In genomic region chr1:246689409-246689997, GRCh38 we compare ENCODE assay signal across 8 cellular contexts. TPM values are rescaled to one million over a fixed set of nuclear protein-coding genes. Genes with fewer than 3 reads are reported as not detected.
DNase-seq lines count a peak whose midpoint lies in the region; ATAC-seq, FAIRE-seq and TF ChIP-seq lines count a peak whose summit lies in the region.

No MANE protein-coding gene starts in this region.

- no peak for FAIRE-seq in A549 (lab: Jason Lieb, UNC)

- TF ChIP-seq CTCF in A549 (IDR thresholded peaks at IDR 0.05) (peak; percentile 87), GM13976 (IDR thresholded peaks at IDR 0.05; ENCODE audit: borderline replicate concordance, control extremely low read depth, extremely low read depth, insufficient read depth, missing control alignments) (peak; percentile 84), brain microvascular endothelial cell (IDR thresholded peaks at IDR 0.05; ENCODE audit: low read depth, low read length, missing control alignments) (peak; percentile 88), spleen (IDR thresholded peaks at IDR 0.05 in 8 of 11, conservative IDR thresholded peaks at IDR 0.05 in 3 of 11) (peak; percentile 29 to 74 (median 60))

- 2% methylated on average over 15 of the region's 16 CpGs for WGBS in A549 (ENCODE audit: missing lambda C conversion rate)
- 15 to 21% (median 18%) methylated on average over 16 of the region's 16 CpGs for WGBS in spleen, 5 donors

- POLR2A ChIA-PET in A549 (lab: Yijun Ruan, JAX) = no interaction called here

- no peak for TF ChIP-seq EP300 in A549 (IDR thresholded peaks at IDR 0.05)

- H3K27ac ChIP-seq in A549 (peak overlapping the region; percentile 51 to 70; a peak in 5 of 6 replicates), brain microvascular endothelial cell (no peak overlapping the region), spleen (no peak overlapping the region)

- H3K4me3 ChIP-seq in A549 (peak overlapping the region; percentile 39), brain microvascular endothelial cell (ENCODE audit: low read depth, low read length) (peak overlapping the region; percentile 43), spleen (peak overlapping the region in 2 of 8 donors; percentile 13 to 45)

- H3K4me2 ChIP-seq in A549 = peak overlapping the region; percentile 90

- H3K4me1 ChIP-seq in A549 (no peaks in the 10 kb centered on the region), spleen (peaks cover 0 to 10% (median 6%) of the 10 kb centered on the region in 6 donors)

- H3K36me3 ChIP-seq in brain microvascular endothelial cell (replicated peaks) = no peaks in the 10 kb centered on the region
- no peaks in the 10 kb centered on the region for H3K36me3 ChIP-seq in spleen

- in situ Hi-C loops in GM13976 (cut with MboI; ENCODE audit: low sequenced_read_pairs, unreplicated experiment) (no loop called here), brain microvascular endothelial cell (cut with HindIII; ENCODE audit: low pct_ligation_motif_present, low sequenced_read_pairs) (no loop called here)

- no peak for TF ChIP-seq POLR2A in A549 (IDR thresholded peaks at IDR 0.05; ENCODE audit: low read length)
- TF ChIP-seq POLR2A in spleen (IDR thresholded peaks at IDR 0.05) = no peak

- intact Hi-C loops in spleen (cut with DNase I; ENCODE audit: low total_unique reads) = no loop called here

- CTCF ChIA-PET in A549 (lab: Yijun Ruan, JAX) = interaction anchor here (0.6 to 2.4 kb wide), 31 partner anchors 8 to 1310 kb away, joined by 3 to 17 read pairs (median 4); partner anchors contain the start of gene SCCPDH

- TF ChIP-seq RAD21 in A549 (conservative IDR thresholded peaks at IDR 0.05 in 1 of 2, IDR thresholded peaks at IDR 0.05 in 1 of 2) = peak; percentile 77 to 79

- ATAC-seq in A549 (peak; percentile 97 to 98), HG02763 (IDR thresholded peaks at IDR 0.05; ENCODE audit: unreplicated experiment) (peak; percentile 94), SK-N-SH treated with all-trans-retinoic acid at 6 μM for 48 hours (peak; percentile 98)

- DNase-seq in A549 (ENCODE audit: low read depth in 1 of 2, low spot score in 1 of 2) = peak; percentile 74 to 94
- peak; percentile 93 for DNase-seq in GM13976 (ENCODE audit: low spot score)
- peak; percentile 75 for DNase-seq in NCI-H1105 treated with DMSO at 0.1 percent for 48 hours (lab: John Stamatoyannopoulos, UW)
- DNase-seq in brain microvascular endothelial cell = peak; percentile 64
- peak; percentile 86 for DNase-seq in inferior parietal cortex (ENCODE audit: extremely low spot score)
- DNase-seq in spleen = peak; percentile 83

- H3K27me3 ChIP-seq in brain microvascular endothelial cell (replicated peaks) (no peaks in the 10 kb centered on the region), spleen (replicated peaks in 1 of 7) (peaks cover 0 to 5% (median 0%) of the 10 kb centered on the region in 7 donors)

- no peaks in the 10 kb centered on the region for H3K9me3 ChIP-seq in A549
- peaks cover 0 to 12% (median 3%) of the 10 kb centered on the region in 8 donors for H3K9me3 ChIP-seq in spleen

TF ChIP-seq in A549, 52 proteins besides CTCF, POLR2A, EP300 and RAD21:
- TF ChIP-seq TFCP2L1 (CRISPR knock-in tag; IDR thresholded peaks at IDR 0.05) = no peak
- TF ChIP-seq SMC3 (IDR thresholded peaks at IDR 0.05) = peak; percentile 70

TF ChIP-seq in SK-N-SH treated with all-trans-retinoic acid at 6 μM for 48 hours, 23 proteins besides CTCF, POLR2A, EP300 and RAD21:
- TF ChIP-seq CREB5 (CRISPR knock-in tag; IDR thresholded peaks at IDR 0.05; ENCODE audit: low read depth) (no peak), ZNF70 (CRISPR knock-in tag; IDR thresholded peaks at IDR 0.05) (no peak), BACH2 (CRISPR knock-in tag; IDR thresholded peaks at IDR 0.05; ENCODE audit: borderline replicate concordance) (no peak), ZNF565 (CRISPR knock-in tag; conservative IDR thresholded peaks at IDR 0.05; ENCODE audit: low read depth) (no peak), ARNTL (CRISPR knock-in tag; IDR thresholded peaks at IDR 0.05; ENCODE audit: borderline replicate concordance, low read depth) (no peak), TOX (CRISPR knock-in tag; IDR thresholded peaks at IDR 0.05; ENCODE audit: borderline replicate concordance) (no peak), OSR1 (CRISPR knock-in tag; IDR thresholded peaks at IDR 0.05) (no peak), TSHZ2 (CRISPR knock-in tag; IDR thresholded peaks at IDR 0.05) (no peak)

RNA-seq across cellular contexts. Expression of gene SCCPDH, which starts 34.7 kb away (rescaled TPM):
- polyA plus RNA-seq in A549 (2011; rRNA removed) (45.2 and 59.8 TPM in 2 replicates), A549 (2017; fragmentation: RNase III; extraction: RNeasy Plus Mini Kit Qiagen cat#74134 plus additional on column Dnase treatment) (49.3 to 50.0 TPM (median 49.3 TPM) in 3 replicates), spleen (10 to 100 TPM in 2 of 3 donors, 1 to 10 TPM in 1; 6.8 to 11.6 (median 10.3) TPM)
- polyA plus RNA-seq in A549 (2012; cell fraction: cytosol; rRNA removed) = 26.1 and 26.8 TPM in 2 replicates
- polyA plus RNA-seq in A549 (2012; cell fraction: nucleus; rRNA removed) = 12.6 and 15.4 TPM in 2 replicates
- polyA minus RNA-seq in A549 (2011; rRNA and poly(A)+ RNA removed) = 12.6 and 14.1 TPM in 2 replicates
- 10 to 100 TPM in 6 of 7 donors, 1 to 10 TPM in 1; 9.3 to 15.8 (median 14.5) TPM for total RNA-seq in spleen

Comparison
In these comparisons a context has a peak if more than half of its experiments do, and no peak if none do; other contexts are left out.
1. H3K27ac ChIP-seq: peak in A549 (2 of 2); none in brain microvascular endothelial cell (single experiment) and spleen (0 of 8).
2. Peak in every context shown above with its lines, with median percentiles within 50 percentile points of each other: ATAC-seq, DNase-seq and CTCF ChIP-seq.